ENCODE assay signal across 27 cellular contexts in the genomic region with DNA sequence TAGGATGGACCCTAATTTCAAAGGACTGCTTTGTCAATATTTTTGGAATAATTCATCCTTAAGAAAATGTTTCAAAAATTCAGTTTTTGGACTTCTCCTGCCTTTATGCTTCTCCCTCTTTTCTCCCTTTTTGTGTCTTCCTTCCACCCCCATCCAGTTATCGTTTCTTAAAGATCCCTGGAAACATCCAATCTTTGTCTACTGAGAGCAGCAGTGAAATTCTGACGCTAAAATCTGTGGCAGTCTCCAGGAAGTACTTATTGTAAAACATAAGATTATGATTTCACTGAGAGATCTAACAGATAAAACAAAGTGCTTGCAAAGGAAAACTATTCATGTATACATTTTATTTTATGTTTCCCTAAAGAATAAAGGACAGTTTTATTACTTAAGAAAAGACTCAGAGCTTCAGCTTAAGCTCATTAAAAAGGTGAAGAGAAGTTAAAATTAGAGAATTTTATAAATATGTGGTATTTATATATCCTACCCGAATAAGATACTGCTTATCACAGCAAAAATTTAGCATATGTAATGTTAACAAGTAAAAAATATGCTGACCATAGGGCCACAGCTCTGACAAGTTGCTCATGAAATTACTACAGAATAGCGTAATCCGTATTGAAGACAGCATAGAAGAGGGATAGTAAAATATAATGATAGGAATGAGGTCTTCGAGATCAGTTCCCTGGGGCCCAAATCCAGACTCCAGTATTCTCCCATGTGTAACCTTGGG. TPM values are rescaled to one million over a fixed set of nuclear protein-coding genes. Genes with fewer than 3 reads are reported as not detected.
DNase-seq lines count a peak whose midpoint lies in the region; ATAC-seq and TF ChIP-seq lines count a peak whose summit lies in the region.
"Had no signal": no experiment of that assay in that cellular context is flagged by ENCODE, and none has a peak within 500 bp of the region (broad histone marks: within the 10 kb centered on the region; RNA-seq: fewer than 3 reads in every experiment).

No MANE protein-coding gene starts in this region.

- no peak for DNase-seq in BJ (ENCODE audit: low read depth)
- DNase-seq in brain microvascular endothelial cell, result no peak
- no peak for DNase-seq in hepatocyte (ENCODE audit: low spot score)
- no peak for DNase-seq in smooth muscle cell (lab: John Stamatoyannopoulos, UW; ENCODE audit: unreplicated experiment)
- DNase-seq in stimulated activated naive CD4-positive, alpha-beta T cell (lab: John Stamatoyannopoulos, UW), result no peak
- DNase-seq in germinal center (ENCODE audit: low spot score), result no peak
- DNase-seq: activated CD8-positive, alpha-beta memory T cell treated with anti-CD3 and anti-CD28 coated beads, Interleukin-2, amount 10 ng/mL, durations not matched to agents 7 days and 5 days; activated T-cell treated with anti-CD3 and anti-CD28 coated beads, Interleukin-2, amount 50 U/mL, for 48 hours; adrenal gland; DMS79; effector memory CD4-positive, alpha-beta T cell; GDM1; H7; left ventricle myocardium superior; MV-4-11; naive thymus-derived CD8-positive, alpha-beta T cell; NCI-H146; NCI-H2107; NCI-H748 treated with DMSO at 0.1 percent for 48 hours; Peyer's patch; retina; SIG-M5; stimulated activated CD4-positive, alpha-beta T cell treated with anti-CD3 and anti-CD28 coated beads, Interleukin-2, amount 100 ng/mL, for 48 hours; transverse colon had no signal

- H3K9me2 ChIP-seq in hepatocyte (replicated peaks; ENCODE audit: insufficient read depth), result no peaks in the 10 kb centered on the region

- H3K36me3 ChIP-seq in BJ (ENCODE audit: control insufficient read depth, insufficient read depth, low read length) (peaks cover 13% of the 10 kb centered on the region), brain microvascular endothelial cell (replicated peaks) (peaks cover 48% of the 10 kb centered on the region), hepatocyte (replicated peaks; ENCODE audit: insufficient read depth, low read depth) (no peaks in the 10 kb centered on the region), smooth muscle cell (ENCODE audit: low read depth) (peaks cover 7% of the 10 kb centered on the region)
- H3K36me3 ChIP-seq: adrenal gland, gastroesophageal sphincter, Peyer's patch, transverse colon had no signal

- no peak overlapping the region for H3K27ac ChIP-seq in brain microvascular endothelial cell
- H3K27ac ChIP-seq in hepatocyte, result no peak overlapping the region
- H3K27ac ChIP-seq in smooth muscle cell (ENCODE audit: low read depth), result peak overlapping the region; percentile 88
- H3K27ac ChIP-seq: adrenal gland, gastroesophageal sphincter, KMS-11, Peyer's patch, transverse colon had no signal

- POLR2A ChIA-PET in BJ (lab: Charles Lee), result interaction anchor here (0.6 to 0.9 kb wide), 2 partner anchors 9 to 24 kb away, joined by 4 read pairs; no protein-coding TSS in a partner anchor

- 69% methylated on average over 6 of the region's 6 CpGs for WGBS in hepatocyte (ENCODE audit: low lambda C conversion rate, missing lambda C conversion rate)
- 71% methylated on average over 6 of the region's 6 CpGs for WGBS in smooth muscle cell (ENCODE audit: low lambda C conversion rate)

- TF ChIP-seq CTCF in BJ (IDR thresholded peaks at IDR 0.05; ENCODE audit: insufficient read depth, low read depth, low read length) (no peak), brain microvascular endothelial cell (IDR thresholded peaks at IDR 0.05; ENCODE audit: low read depth, low read length, missing control alignments) (no peak), hepatocyte (IDR thresholded peaks at IDR 0.05; ENCODE audit: poor library complexity) (no peak), smooth muscle cell (IDR thresholded peaks at IDR 0.05; ENCODE audit: borderline replicate concordance, insufficient read depth, poor library complexity, severe bottlenecking) (no peak)

- H3K27me3 ChIP-seq in BJ (ENCODE audit: control insufficient read depth, insufficient read depth, low read length) (no peaks in the 10 kb centered on the region), brain microvascular endothelial cell (replicated peaks) (no peaks in the 10 kb centered on the region), hepatocyte (no peaks in the 10 kb centered on the region), smooth muscle cell (ENCODE audit: low read depth) (no peaks in the 10 kb centered on the region)
- H3K27me3 ChIP-seq: adrenal gland, gastroesophageal sphincter, Peyer's patch had no signal

- peaks cover 100% of the 10 kb centered on the region for H3K79me2 ChIP-seq in hepatocyte
- peaks cover 100% of the 10 kb centered on the region for H3K79me2 ChIP-seq in smooth muscle cell (ENCODE audit: low read depth)

- H4K20me1 ChIP-seq in hepatocyte (ENCODE audit: insufficient read depth, poor library complexity, severe bottlenecking) (peaks cover 29% of the 10 kb centered on the region), smooth muscle cell (ENCODE audit: low read depth) (peaks cover 100% of the 10 kb centered on the region)

- CTCF ChIA-PET in BJ (lab: Yijun Ruan, JAX), result interaction anchor here (1.0 to 1.7 kb wide), 2 partner anchors 375 to 376 kb away, joined by 3 to 7 read pairs; no protein-coding TSS in a partner anchor

- H3K4me1 ChIP-seq in hepatocyte (ENCODE audit: insufficient read depth), result peaks cover 15% of the 10 kb centered on the region
- H3K4me1 ChIP-seq in smooth muscle cell (ENCODE audit: low read depth), result peaks cover 60% of the 10 kb centered on the region
- H3K4me1 ChIP-seq: Peyer's patch had no signal

- no peak for ATAC-seq in HG02885 (IDR thresholded peaks at IDR 0.05; ENCODE audit: poor library complexity, unreplicated experiment)
- ATAC-seq: activated CD8-positive, alpha-beta memory T cell treated with anti-CD3 and anti-CD28 coated beads, Interleukin-2, amount 10 ng/mL, durations not matched to agents 7 days and 5 days; gastroesophageal sphincter; left ventricle myocardium superior; naive thymus-derived CD8-positive, alpha-beta T cell had no signal

- H3K4me3 ChIP-seq in BJ (ENCODE audit: low read depth, low read length), result peak overlapping the region; percentile 41
- peak overlapping the region; percentile 7 for H3K4me3 ChIP-seq in brain microvascular endothelial cell (ENCODE audit: low read depth, low read length)
- no peak overlapping the region for H3K4me3 ChIP-seq in hepatocyte
- H3K4me3 ChIP-seq in smooth muscle cell, result peak overlapping the region; percentile 81
- H3K4me3 ChIP-seq: adrenal gland, gastroesophageal sphincter, Peyer's patch, transverse colon had no signal

- H2AFZ ChIP-seq in hepatocyte (no peak overlapping the region), smooth muscle cell (ENCODE audit: low read depth) (no peak overlapping the region)

- peak overlapping the region; percentile 67 for H3K9ac ChIP-seq in smooth muscle cell (ENCODE audit: low read depth)
- H3K9ac ChIP-seq: KMS-11 had no signal

- H3K9me3 ChIP-seq in hepatocyte (ENCODE audit: low read depth), result peaks cover 5% of the 10 kb centered on the region
- no peaks in the 10 kb centered on the region for H3K9me3 ChIP-seq in smooth muscle cell (replicated peaks; ENCODE audit: low read depth)
- H3K9me3 ChIP-seq: adrenal gland, gastroesophageal sphincter, Peyer's patch, transverse colon had no signal

- H3K4me2 ChIP-seq in hepatocyte, result peak overlapping the region; percentile 4
- H3K4me2 ChIP-seq in smooth muscle cell, result peak overlapping the region; percentile 99
- H3K4me2 ChIP-seq: KMS-11 had no signal

- H3F3A ChIP-seq in smooth muscle cell (ENCODE audit: low read depth), result peaks cover 50% of the 10 kb centered on the region

- in situ Hi-C loops in brain microvascular endothelial cell (cut with HindIII; ENCODE audit: low pct_ligation_motif_present, low sequenced_read_pairs), result no loop called here

RNA-seq across cellular contexts. Expression of a gene that starts 6.9 kb away (rescaled TPM):
- 507 and 540 TPM in 2 replicates for polyA plus RNA-seq in BJ (2011; rRNA removed)
- polyA minus RNA-seq in BJ (2011; rRNA and poly(A)+ RNA removed), result 530 and 627 TPM in 2 replicates
- 37.4 and 64.4 TPM in 2 replicates for total RNA-seq in hepatocyte
- 17.0 and 18.9 TPM in 2 replicates for polyA plus RNA-seq in hepatocyte
- 564 and 578 TPM in 2 replicates for total RNA-seq in smooth muscle cell
- polyA plus RNA-seq in smooth muscle cell, result 197 and 254 TPM in 2 replicates
